ENCODE assay signal across 2 cellular contexts in genomic region chr6:36197739-36198221, GRCh38.
TF ChIP-seq lines count a peak whose summit lies in the region.

No MANE protein-coding gene starts in this region.

TF ChIP-seq in A549, 52 proteins besides CTCF, POLR2A, EP300 and RAD21:
- no peak for TF ChIP-seq NR3C1 (IDR thresholded peaks at IDR 0.05)

TF ChIP-seq in GM12878, 131 proteins besides CTCF, POLR2A, EP300 and RAD21:
- TF ChIP-seq SUPT20H (IDR thresholded peaks at IDR 0.05; ENCODE audit: borderline replicate concordance, control insufficient read depth, low read depth, low read length), result no peak
- TF ChIP-seq EGR1 (IDR thresholded peaks at IDR 0.05; ENCODE audit: borderline replicate concordance in 1 of 2, low read depth in 2 of 2, low read length in 2 of 2), result peak in 1 of 2 experiments; percentile 54; a peak in 1 of 3 replicates
